In the genomic region with DNA sequence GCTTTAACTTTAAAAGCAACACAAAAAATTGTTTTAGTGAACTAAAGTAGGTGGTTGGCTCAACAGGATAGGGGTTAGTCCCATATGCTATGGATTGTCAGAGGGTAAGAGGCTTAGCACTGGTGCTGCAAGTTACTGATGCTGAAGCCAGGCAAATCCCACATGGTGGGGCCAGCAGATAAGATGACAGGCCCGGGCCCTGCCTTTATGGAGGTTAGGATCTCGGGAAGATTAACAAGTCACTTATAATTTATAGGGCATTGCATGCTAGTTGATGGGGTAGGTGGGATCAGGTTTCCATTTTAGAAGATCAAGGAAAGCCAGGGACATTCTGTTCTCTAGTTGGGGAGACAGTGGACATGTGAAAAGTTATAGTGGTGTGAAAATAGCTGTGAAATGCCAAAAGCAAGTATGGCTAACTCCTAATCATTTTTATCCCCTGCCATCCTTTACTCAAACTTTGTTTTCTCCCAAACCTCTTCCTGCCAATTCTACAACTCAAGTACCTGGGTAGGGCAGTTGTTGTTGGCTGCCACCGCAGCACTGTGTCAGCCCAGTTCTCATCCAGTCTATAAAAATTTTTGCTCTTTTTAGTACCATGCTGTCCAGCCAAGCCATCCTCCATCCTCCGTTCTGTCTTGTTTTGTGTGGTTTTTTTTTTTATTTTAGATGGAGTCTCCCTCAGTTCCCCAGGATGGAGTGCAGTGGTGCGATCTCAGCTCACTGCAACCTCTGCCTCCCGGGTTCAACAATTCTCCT, we compare ENCODE assay signal across 30 cellular contexts.
"Had no signal": no experiment of that assay in that cellular context is flagged by ENCODE, and none has a peak within 500 bp of the region (broad histone marks: within the 10 kb centered on the region; RNA-seq: fewer than 3 reads in every experiment).

No MANE protein-coding gene starts in this region.

- H3K9me3 ChIP-seq: pancreas, vagina had no signal

- H3K27ac ChIP-seq: breast epithelium, epithelial cell of prostate, pancreas, skin epidermis, vagina, VCaP had no signal

- H3K4me1 ChIP-seq: breast epithelium, pancreas, vagina had no signal

- H3K36me3 ChIP-seq: breast epithelium, pancreas, vagina had no signal

- FAIRE-seq: colon, endometrium, frontal cortex, pancreas had no signal

- H3K9me3 Mint-ChIP-seq: activated CD4-positive, alpha-beta memory T cell treated with anti-CD3 and anti-CD28 coated beads, Interleukin-2, amount 10 ng/mL, durations not matched to agents 7 days and 5 days; activated naive CD4-positive, alpha-beta T cell treated with anti-CD3 and anti-CD28 coated beads, Interleukin-2, amount 50 U/mL, for 72 hours; activated T-cell treated with anti-CD3 and anti-CD28 coated beads, Interleukin-2, amount 50 U/mL, for 72 hours; neural crest cell; type B pancreatic cell had no signal

- H3K27ac Mint-ChIP-seq: activated CD4-positive, alpha-beta memory T cell treated with anti-CD3 and anti-CD28 coated beads, Interleukin-2, amount 10 ng/mL, durations not matched to agents 7 days and 5 days; activated T-cell treated with anti-CD3 and anti-CD28 coated beads, Interleukin-2, amount 50 U/mL, for 72 hours; stimulated activated memory B cell treated with anti-CD40 and anti-IgM and Interleukin-4, amounts not matched to agents 10 μg/mL and 1 μg/mL and 100 μg/mL, for 72 hours; type B pancreatic cell had no signal

- H3K4me3 ChIP-seq: breast epithelium, pancreas, skin epidermis, vagina had no signal

- H3K27me3 Mint-ChIP-seq: activated CD4-positive, alpha-beta memory T cell treated with anti-CD3 and anti-CD28 coated beads, Interleukin-2, amount 10 ng/mL, durations not matched to agents 7 days and 5 days; naive thymus-derived CD8-positive, alpha-beta T cell; stimulated activated memory B cell treated with anti-CD40 and anti-IgM and Interleukin-4, amounts not matched to agents 10 μg/mL and 1 μg/mL and 100 μg/mL, for 72 hours; stimulated activated naive CD8-positive, alpha-beta T cell treated with anti-CD3 and anti-CD28 coated beads, Interleukin-15, amount 100 ng/mL, for 72 hours; type B pancreatic cell had no signal

- H3K27me3 ChIP-seq: breast epithelium, pancreas, vagina had no signal

- H3K4me3 Mint-ChIP-seq: activated CD4-positive, alpha-beta memory T cell treated with anti-CD3 and anti-CD28 coated beads, Interleukin-2, amount 10 ng/mL, durations not matched to agents 7 days and 5 days; activated T-cell treated with anti-CD3 and anti-CD28 coated beads, Interleukin-2, amount 50 U/mL, for 72 hours; naive thymus-derived CD8-positive, alpha-beta T cell; neural crest cell; stimulated activated memory B cell treated with anti-CD40 and anti-IgM and Interleukin-4, amounts not matched to agents 10 μg/mL and 1 μg/mL and 100 μg/mL, for 72 hours; stimulated activated naive CD8-positive, alpha-beta T cell treated with anti-CD3 and anti-CD28 coated beads, Interleukin-15, amount 100 ng/mL, for 72 hours; type B pancreatic cell had no signal

- ATAC-seq: activated CD4-positive, CD25-positive, alpha-beta regulatory T cell treated with anti-CD3 and anti-CD28 coated beads, Interleukin-2, amount 50 U/mL, for 24 hours; activated naive CD4-positive, alpha-beta T cell treated with anti-CD3 and anti-CD28 coated beads, Interleukin-2, amount 50 U/mL, for 72 hours; activated T-cell treated with anti-CD3 and anti-CD28 coated beads, Interleukin-2, amount 50 U/mL, for 72 hours; naive thymus-derived CD8-positive, alpha-beta T cell; pancreas; right cardiac atrium; stimulated activated memory B cell treated with anti-CD40 and anti-IgM and Interleukin-4, amounts not matched to agents 10 μg/mL and 1 μg/mL and 100 μg/mL, for 72 hours; stimulated activated naive CD8-positive, alpha-beta T cell treated with anti-CD3 and anti-CD28 coated beads, Interleukin-15, amount 100 ng/mL, for 72 hours had no signal

- H3K4me1 Mint-ChIP-seq: activated CD4-positive, alpha-beta memory T cell treated with anti-CD3 and anti-CD28 coated beads, Interleukin-2, amount 10 ng/mL, durations not matched to agents 7 days and 5 days; stimulated activated memory B cell treated with anti-CD40 and anti-IgM and Interleukin-4, amounts not matched to agents 10 μg/mL and 1 μg/mL and 100 μg/mL, for 72 hours; stimulated activated naive CD8-positive, alpha-beta T cell treated with anti-CD3 and anti-CD28 coated beads, Interleukin-15, amount 100 ng/mL, for 72 hours had no signal

- DNase-seq: activated CD4-positive, alpha-beta memory T cell treated with anti-CD3 and anti-CD28 coated beads, Interleukin-2, amount 10 ng/mL, durations not matched to agents 7 days and 5 days; activated CD4-positive, alpha-beta T cell treated with anti-CD3 and anti-CD28 coated beads for 48 hours; activated naive CD4-positive, alpha-beta T cell; activated T-cell treated with anti-CD3 and anti-CD28 coated beads, Interleukin-2, amount 50 U/mL, for 72 hours; central memory CD4-positive, alpha-beta T cell; dermis blood vessel endothelial cell; effector CD4-positive, alpha-beta T cell; glutamatergic neuron; islet precursor cell; naive thymus-derived CD8-positive, alpha-beta T cell; nucleus accumbens; pancreas; right cardiac atrium; stimulated activated CD4-positive, alpha-beta T cell treated with anti-CD3 and anti-CD28 coated beads, Interleukin-12 subunit alpha, Interleukin-12 subunit beta, amount 100 ng/mL, for 4 hours; stimulated activated CD4-positive, alpha-beta T cell treated with anti-CD3 and anti-CD28 coated beads, Interleukin-4, amount 100 ng/mL, for 24 hours; stimulated activated naive CD8-positive, alpha-beta T cell treated with anti-CD3 and anti-CD28 coated beads, Interleukin-15, amount 100 ng/mL, for 72 hours; substantia nigra had no signal
